27 cellular contexts compared by ENCODE assay signal in the genomic region with DNA sequence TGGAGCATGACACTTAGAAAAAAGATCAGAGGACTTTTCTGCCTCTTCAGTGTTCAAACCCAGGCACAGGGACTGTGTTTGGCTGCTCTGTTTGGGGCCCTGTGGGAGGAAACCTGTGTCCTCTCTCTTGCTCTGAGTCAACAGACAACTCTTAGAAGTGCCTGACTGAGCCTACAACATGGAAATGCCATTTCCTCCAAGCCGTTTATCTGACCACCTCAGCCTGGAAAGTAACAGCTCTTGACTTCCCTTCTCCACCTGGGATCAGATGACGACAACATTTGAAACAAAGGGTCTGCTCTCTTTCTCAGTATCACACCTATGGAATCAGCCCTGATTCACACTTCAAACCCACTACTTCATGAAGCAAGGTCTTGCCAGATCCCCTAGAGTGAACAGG.
A peak's percentile ranks its signal among the peaks of the same experiment; 100 is the strongest.
DNase-seq lines count a peak whose midpoint lies in the region; ATAC-seq and TF ChIP-seq lines count a peak whose summit lies in the region.
"Had no signal": no experiment of that assay in that cellular context is flagged by ENCODE, and none has a peak within 500 bp of the region (broad histone marks: within the 10 kb centered on the region; RNA-seq: fewer than 3 reads in every experiment).

No MANE protein-coding gene starts in this region.

- H3K27me3 ChIP-seq in heart right ventricle (no peaks in the 10 kb centered on the region), adrenal gland (no peaks in the 10 kb centered on the region), tibial artery (no peaks in the 10 kb centered on the region)
- H3K27me3 ChIP-seq: BLaER1 treated with 17β-estradiol and CSF1 and Interleukin-3, amounts not matched to agents 10 nM and 100 nM; Peyer's patch had no signal

- ATAC-seq in heart right ventricle (peak; percentile 3 to 50 (median 20)), GM21390 (IDR thresholded peaks at IDR 0.05; ENCODE audit: unreplicated experiment) (no peak)
- ATAC-seq: esophagus mucosa, GM23338, T-helper 17 cell had no signal

- peaks cover 0 to 2% (median 0%) of the 10 kb centered on the region in 9 donors for H3K36me3 ChIP-seq in heart right ventricle
- H3K36me3 ChIP-seq in adrenal gland (replicated peaks in 1 of 2) = no peaks in the 10 kb centered on the region
- H3K36me3 ChIP-seq in tibial artery = no peaks in the 10 kb centered on the region
- H3K36me3 ChIP-seq: Peyer's patch had no signal

- peak overlapping the region; percentile 74 to 97 (median 92) for H3K27ac ChIP-seq in heart right ventricle
- H3K27ac ChIP-seq in adrenal gland = peak overlapping the region in 4 of 5 donors; percentile 71 to 88 (median 77)
- H3K27ac ChIP-seq in tibial artery = peak overlapping the region; percentile 60 to 71
- H3K27ac ChIP-seq: BLaER1 treated with 17β-estradiol and CSF1 and Interleukin-3, amounts not matched to agents 10 nM and 100 nM; Peyer's patch had no signal

- H3K9me3 ChIP-seq in heart right ventricle (no peaks in the 10 kb centered on the region), adrenal gland (replicated peaks in 1 of 3) (no peaks in the 10 kb centered on the region), tibial artery (no peaks in the 10 kb centered on the region)
- H3K9me3 ChIP-seq: Peyer's patch had no signal

- TF ChIP-seq CTCF in heart right ventricle (IDR thresholded peaks at IDR 0.05) (no peak), adrenal gland (IDR thresholded peaks at IDR 0.05) (no peak), tibial artery (IDR thresholded peaks at IDR 0.05) (no peak)

- intact Hi-C loops in heart right ventricle (cut with DNase I) = loop anchor here in 2 of 10 donors (2.0 to 10.0 kb wide), 2 partner anchors 236 to 314 kb away; no protein-coding TSS in a partner anchor
- intact Hi-C loops in cardiac septum (cut with DNase I) = loop anchor here (2.0 to 5.0 kb wide), 2 partner anchors 34 to 243 kb away; no protein-coding TSS in a partner anchor
- intact Hi-C loops in adrenal gland (cut with DNase I) = no loop called here
- intact Hi-C loops in tibial artery (cut with DNase I; ENCODE audit: low total_unique reads) = no loop called here

- no peak overlapping the region for H3K4me3 ChIP-seq in heart right ventricle
- H3K4me3 ChIP-seq in adrenal gland = no peak overlapping the region
- H3K4me3 ChIP-seq in tibial artery = no peak overlapping the region
- H3K4me3 ChIP-seq: BLaER1 treated with 17β-estradiol and CSF1 and Interleukin-3, amounts not matched to agents 10 nM and 100 nM; GM23338; Peyer's patch had no signal

- peaks cover 27 to 92% (median 77%) of the 10 kb centered on the region in 9 donors for H3K4me1 ChIP-seq in heart right ventricle
- H3K4me1 ChIP-seq in adrenal gland (replicated peaks in 1 of 2) = peaks cover 33 to 52% of the 10 kb centered on the region in 2 donors
- peaks cover 6 to 80% (median 54%) of the 10 kb centered on the region in 4 donors for H3K4me1 ChIP-seq in tibial artery
- H3K4me1 ChIP-seq: Peyer's patch had no signal

- TF ChIP-seq POLR2A in adrenal gland (IDR thresholded peaks at IDR 0.05) = no peak

- WGBS in heart right ventricle, 2 donors = 24 to 31% methylated on average over 2 of the region's 2 CpGs
- 53 to 64% (median 58%) methylated on average over 2 of the region's 2 CpGs for WGBS in adrenal gland, 4 donors

- no peak for DNase-seq in heart right ventricle
- no peak for DNase-seq in cardiac septum (ENCODE audit: low spot score)
- DNase-seq in adrenal gland = no peak
- peak; percentile 50 for DNase-seq in left kidney (ENCODE audit: low read depth, low spot score)
- DNase-seq in tibial artery = no peak
- no peak for DNase-seq in NCI-H2196 treated with DMSO at 0.1 percent for 48 hours (lab: John Stamatoyannopoulos, UW; ENCODE audit: unreplicated experiment)
- DNase-seq in AML-193 (lab: John Stamatoyannopoulos, UW) = no peak
- DNase-seq: ACHN; activated CD4-positive, alpha-beta memory T cell treated with anti-CD3 and anti-CD28 coated beads, Interleukin-2, amount 10 ng/mL, durations not matched to agents 7 days and 5 days; activated CD4-positive, CD25-positive, alpha-beta regulatory T cell; activated gamma-delta T cell treated with Interleukin-2 at 50 U/mL for 16 hours; activated T-cell treated with anti-CD3 and anti-CD28 coated beads for 4 hours; foreskin melanocyte; Kasumi-1; kidney; mammary epithelial cell; NCI-H1092; NCI-H2081; NCI-H524; Peyer's patch; stimulated activated CD4-positive, alpha-beta T cell treated with anti-CD3 and anti-CD28 coated beads, Interleukin-12 subunit alpha, Interleukin-12 subunit beta, amount 100 ng/mL, for 4 hours; stimulated activated CD4-positive, alpha-beta T cell treated with anti-CD3 and anti-CD28 coated beads, Interleukin-4, amount 100 ng/mL, for 4 hours; T-helper 17 cell had no signal
